In genomic region chr7:2558620-2559282, GRCh38 we compare ENCODE assay signal across 1 cellular context.
TF ChIP-seq lines count a peak whose summit lies in the region.

IQCE (plus strand) TSS chr7:2558979; CDS start chr7:2559182, 203 bp downstream.

TF ChIP-seq in HepG2, 621 proteins besides CTCF, POLR2A, EP300 and RAD21 (continued from another document and continues in another):
- TF ChIP-seq SP5 (CRISPR knock-in tag; IDR thresholded peaks at IDR 0.05; ENCODE audit: borderline replicate concordance, low read depth) (0 out of 2 replicates have a peak, but pooled peaks have one; percentile 50), NKX3-1 (CRISPR knock-in tag; IDR thresholded peaks at IDR 0.05) (no peak), PCBP2 (optimal IDR thresholded peaks at IDR 0.05; ENCODE audit: low read depth, low read length, poor library complexity, severe bottlenecking) (no peak), ZSCAN30 (CRISPR knock-in tag; IDR thresholded peaks at IDR 0.05) (no peak), ZNF143 (CRISPR knock-in tag; IDR thresholded peaks at IDR 0.05) (no peak), TEF (CRISPR knock-in tag; IDR thresholded peaks at IDR 0.05) (no peak), ZNF407 (CRISPR knock-in tag; IDR thresholded peaks at IDR 0.05; ENCODE audit: not compliant biosample characterization) (no peak), ATF3 (CRISPR knock-in tag; IDR thresholded peaks at IDR 0.05) (no peak), CREB1 (IDR thresholded peaks at IDR 0.05) (no peak), CREB1 (CRISPR knock-in tag; IDR thresholded peaks at IDR 0.05) (no peak), ZNF768 (CRISPR knock-in tag; IDR thresholded peaks at IDR 0.05) (no peak; the same call in 1 of the 2 replicates), PHF20 (CRISPR knock-in tag; IDR thresholded peaks at IDR 0.05) (peak; percentile 48; the same call in 1 of the 2 replicates), NR2F2 (IDR thresholded peaks at IDR 0.05; ENCODE audit: borderline replicate concordance, low read depth) (no peak), SMAD1 (CRISPR knock-in tag; IDR thresholded peaks at IDR 0.05; ENCODE audit: borderline replicate concordance, low read depth) (no peak), CBX5 (CRISPR knock-in tag; IDR thresholded peaks at IDR 0.05; ENCODE audit: borderline replicate concordance) (no peak; the same call in 1 of the 2 replicates), ZNF563 (CRISPR knock-in tag; IDR thresholded peaks at IDR 0.05) (no peak; the same call in 1 of the 2 replicates), ZNF775 (CRISPR knock-in tag; IDR thresholded peaks at IDR 0.05; ENCODE audit: borderline replicate concordance) (no peak), DNMT3B (CRISPR knock-in tag; conservative IDR thresholded peaks at IDR 0.05) (no peak), PRDM4 (CRISPR knock-in tag; IDR thresholded peaks at IDR 0.05; ENCODE audit: borderline replicate concordance) (no peak), ZNF12 (CRISPR knock-in tag; IDR thresholded peaks at IDR 0.05) (no peak), JUND (CRISPR knock-in tag; IDR thresholded peaks at IDR 0.05) (no peak), ZNF280D (CRISPR knock-in tag; IDR thresholded peaks at IDR 0.05) (no peak), AKAP8 (CRISPR knock-in tag; IDR thresholded peaks at IDR 0.05) (no peak), ZNF761 (CRISPR knock-in tag; conservative IDR thresholded peaks at IDR 0.05) (0 out of 2 replicates have a peak, but pooled peaks have one; percentile 34), ZNF276 (CRISPR knock-in tag; IDR thresholded peaks at IDR 0.05; ENCODE audit: low read depth) (no peak), GABPB1 (CRISPR knock-in tag; IDR thresholded peaks at IDR 0.05) (peak; percentile 76; the same call in 1 of the 2 replicates), FOXC1 (CRISPR knock-in tag; IDR thresholded peaks at IDR 0.05; ENCODE audit: borderline replicate concordance) (no peak), RARG (CRISPR knock-in tag; IDR thresholded peaks at IDR 0.05; ENCODE audit: low read depth) (no peak; the same call in 1 of the 2 replicates), WIZ (CRISPR knock-in tag; IDR thresholded peaks at IDR 0.05) (no peak), ZNF724P (CRISPR knock-in tag; IDR thresholded peaks at IDR 0.05; ENCODE audit: borderline replicate concordance) (no peak), ISL2 (CRISPR knock-in tag; IDR thresholded peaks at IDR 0.05) (no peak), HNF1B (CRISPR knock-in tag; IDR thresholded peaks at IDR 0.05) (no peak), ZNF230 (CRISPR knock-in tag; IDR thresholded peaks at IDR 0.05) (peak; percentile 34; the same call in 1 of the 2 replicates), ZNF609 (CRISPR knock-in tag; IDR thresholded peaks at IDR 0.05; ENCODE audit: borderline replicate concordance) (no peak), FOSL1 (CRISPR knock-in tag; IDR thresholded peaks at IDR 0.05; ENCODE audit: borderline replicate concordance) (no peak), MED13 (CRISPR knock-in tag; IDR thresholded peaks at IDR 0.05) (no peak), ZNF772 (CRISPR knock-in tag; IDR thresholded peaks at IDR 0.05) (no peak)
